In genomic region chr5:130289132-130290088, GRCh38 we compare ENCODE assay signal across 20 cellular contexts.
A peak's percentile ranks its signal among the peaks of the same experiment; 100 is the strongest.
DNase-seq lines count a peak whose midpoint lies in the region; ATAC-seq and TF ChIP-seq lines count a peak whose summit lies in the region.
"Had no signal": no experiment of that assay in that cellular context is flagged by ENCODE, and none has a peak within 500 bp of the region (broad histone marks: within the 10 kb centered on the region; RNA-seq: fewer than 3 reads in every experiment).

No MANE protein-coding gene starts in this region.

- H3K4me2 ChIP-seq in osteoblast (ENCODE audit: insufficient read depth, low read length): peak overlapping the region; percentile 67

- TF ChIP-seq CTCF in osteoblast (IDR thresholded peaks at IDR 0.05; ENCODE audit: extremely low read depth, low read depth, low read length): no peak

- no peak overlapping the region for H3K27ac ChIP-seq in osteoblast (ENCODE audit: low read depth, low read length)
- H3K27ac ChIP-seq: adrenal gland, parathyroid adenoma, upper lobe of left lung had no signal

- no peaks in the 10 kb centered on the region for H3K79me2 ChIP-seq in osteoblast (ENCODE audit: insufficient read depth, low read length)
- H3K79me2 ChIP-seq: parathyroid adenoma had no signal

- peak; percentile 19 for DNase-seq in GM04503 (ENCODE audit: low read depth)
- peak; percentile 8 for DNase-seq in RPMI7951 (ENCODE audit: low read depth)
- DNase-seq in fibroblast of gingiva (ENCODE audit: low read depth): peak; percentile 52
- peak; percentile 30 for DNase-seq in osteoblast (ENCODE audit: insufficient read length, low spot score, missing footprints)
- no peak for DNase-seq in NCI-H774 (lab: John Stamatoyannopoulos, UW)
- DNase-seq in SHP77 treated with DMSO at 0.1 percent for 48 hours (lab: John Stamatoyannopoulos, UW): no peak
- DNase-seq: activated CD4-positive, alpha-beta memory T cell treated with anti-CD3 and anti-CD28 coated beads, Interleukin-2, amount 10 ng/mL, durations not matched to agents 7 days and 5 days; adrenal gland; GDM1; HFFc6; left cardiac atrium; NCI-H1436 treated with DMSO at 0.1 percent for 48 hours; NCI-H446; upper lobe of left lung had no signal

- ATAC-seq in HG02852 (IDR thresholded peaks at IDR 0.05; ENCODE audit: unreplicated experiment) (no peak), GM21786 (IDR thresholded peaks at IDR 0.05; ENCODE audit: unreplicated experiment) (no peak)
- ATAC-seq: activated T-helper 17 cell treated with anti-CD3 and anti-CD28 coated beads, Interleukin-2, amount 50 U/mL, for 72 hours; K562; stimulated activated effector memory CD8-positive, alpha-beta T cell treated with anti-CD3 and anti-CD28 coated beads, Interleukin-12 subunit alpha, Interleukin-12 subunit beta, amount 100 ng/mL, for 72 hours had no signal

- no peaks in the 10 kb centered on the region for H3K9me3 ChIP-seq in osteoblast (ENCODE audit: low read depth, low read length)
- H3K9me3 ChIP-seq: adrenal gland, upper lobe of left lung had no signal

- no peak overlapping the region for H2AFZ ChIP-seq in osteoblast (ENCODE audit: low read length)
- H2AFZ ChIP-seq: parathyroid adenoma had no signal

- H3K27me3 ChIP-seq in osteoblast (ENCODE audit: insufficient read depth, low read length): no peaks in the 10 kb centered on the region
- H3K27me3 ChIP-seq: adrenal gland, upper lobe of left lung had no signal

- no peak overlapping the region for H3K4me3 ChIP-seq in osteoblast (ENCODE audit: insufficient read depth, low read length)
- H3K4me3 ChIP-seq: adrenal gland, K562, upper lobe of left lung had no signal

- no peaks in the 10 kb centered on the region for H4K20me1 ChIP-seq in osteoblast (ENCODE audit: insufficient read depth, low read length)

- peaks cover 22% of the 10 kb centered on the region for H3K4me1 ChIP-seq in osteoblast (ENCODE audit: insufficient read depth, low read length)
- H3K4me1 ChIP-seq: adrenal gland, parathyroid adenoma had no signal

- H3K36me3 ChIP-seq in osteoblast (ENCODE audit: insufficient read depth, low read length): no peaks in the 10 kb centered on the region
- H3K36me3 ChIP-seq: adrenal gland, upper lobe of left lung had no signal

Comparison
In these comparisons a context has a peak if more than half of its experiments do, and no peak if none do; other contexts are left out.
1. DNase-seq: peak in GM04503 (single experiment), RPMI7951 (single experiment), fibroblast of gingiva (single experiment) and osteoblast (single experiment); none in NCI-H774 (single experiment) and SHP77 treated with DMSO at 0.1 percent for 48 hours (single experiment).